In the genomic region with DNA sequence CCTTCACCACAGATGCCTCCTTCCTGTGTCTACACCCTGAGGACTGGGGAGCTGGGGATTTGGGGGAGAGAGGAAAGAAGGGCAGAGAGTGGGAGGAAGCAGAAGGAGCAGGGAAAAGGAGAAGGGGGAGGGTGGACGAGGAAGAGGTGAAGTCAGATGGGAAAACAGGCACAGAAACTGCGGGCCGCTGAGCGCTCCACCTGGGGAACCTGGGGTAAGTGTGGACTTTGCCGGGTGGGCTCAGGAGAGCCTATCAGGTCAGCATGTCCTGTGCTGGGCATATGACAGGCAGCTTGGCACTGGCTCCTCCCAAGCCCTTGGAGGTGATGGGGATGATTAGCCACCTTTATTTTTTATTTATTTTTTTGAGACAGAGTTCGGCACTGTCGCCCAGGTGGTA, we compare ENCODE assay signal across 17 cellular contexts.
DNase-seq lines count a peak whose midpoint lies in the region; ATAC-seq, FAIRE-seq and TF ChIP-seq lines count a peak whose summit lies in the region.
"Had no signal": no experiment of that assay in that cellular context is flagged by ENCODE, and none has a peak within 500 bp of the region (broad histone marks: within the 10 kb centered on the region; RNA-seq: fewer than 3 reads in every experiment).

No MANE protein-coding gene starts in this region.

- peaks cover 42% of the 10 kb centered on the region for H3K4me1 Mint-ChIP-seq in astrocyte (ENCODE audit: low read depth, unreplicated experiment)
- H3K4me1 Mint-ChIP-seq: naive thymus-derived CD4-positive, alpha-beta T cell had no signal

- TF ChIP-seq CTCF in astrocyte (IDR thresholded peaks at IDR 0.05; ENCODE audit: insufficient read depth, low read depth, low read length) (no peak), foreskin keratinocyte (conservative IDR thresholded peaks at IDR 0.05) (no peak), sigmoid colon (IDR thresholded peaks at IDR 0.05) (no peak)

- H3K4me2 ChIP-seq in astrocyte (ENCODE audit: low read length): no peak overlapping the region

- H3K36me3 ChIP-seq in ACC112 (ENCODE audit: insufficient read depth, low read length) (no peaks in the 10 kb centered on the region), astrocyte (ENCODE audit: insufficient read depth, low read length) (peaks cover 2% of the 10 kb centered on the region), sigmoid colon (no peaks in the 10 kb centered on the region)
- H3K36me3 ChIP-seq: colonic mucosa, tibial artery had no signal

- WGBS in sigmoid colon, 2 donors: 85 to 91% methylated on average over 7 of the region's 7 CpGs

- peaks cover 1% of the 10 kb centered on the region for H3K9me3 Mint-ChIP-seq in astrocyte (ENCODE audit: unreplicated experiment)
- H3K9me3 Mint-ChIP-seq: activated T-cell treated with anti-CD3 and anti-CD28 coated beads, Interleukin-2, amount 50 U/mL, for 4 hours; naive thymus-derived CD4-positive, alpha-beta T cell had no signal

- H3K4me3 ChIP-seq in ACC112 (ENCODE audit: low read depth, low read length) (no peak overlapping the region), astrocyte (ENCODE audit: insufficient read depth, low read depth, low read length) (no peak overlapping the region), sigmoid colon (no peak overlapping the region)
- H3K4me3 ChIP-seq: colonic mucosa, K562, tibial artery had no signal

- H3K27ac ChIP-seq in ACC112 (ENCODE audit: low read depth, low read length) (peak overlapping the region; percentile 88; the same call in 1 of the 2 replicates), astrocyte (ENCODE audit: low read depth, low read length) (peak overlapping the region; percentile 11), foreskin keratinocyte (peak overlapping the region; percentile 72), sigmoid colon (peak overlapping the region in 2 of 4 donors; percentile 27 to 31)
- H3K27ac ChIP-seq: colonic mucosa, HL-60, tibial artery had no signal

- no peaks in the 10 kb centered on the region for H3K27me3 Mint-ChIP-seq in astrocyte (ENCODE audit: low read depth, unreplicated experiment)
- H3K27me3 Mint-ChIP-seq: naive thymus-derived CD4-positive, alpha-beta T cell had no signal

- DNase-seq in astrocyte (ENCODE audit: low read depth) (no peak), foreskin keratinocyte (peak; percentile 45 to 60), sigmoid colon (peak; percentile 39), erythroblast (lab: John Stamatoyannopoulos, UW) (no peak), NCI-H128 (lab: John Stamatoyannopoulos, UW; ENCODE audit: unreplicated experiment) (no peak), globus pallidus (ENCODE audit: low spot score) (no peak)
- DNase-seq: activated CD4-positive, alpha-beta T cell treated with anti-CD3 and anti-CD28 coated beads, Interleukin-2, amount 50 U/mL, for 4 hours; activated T-cell treated with anti-CD3 and anti-CD28 coated beads, Interleukin-2, amount 50 U/mL, for 4 hours; colonic mucosa; naive thymus-derived CD4-positive, alpha-beta T cell; NCI-H748 treated with DMSO at 0.1 percent for 48 hours had no signal

- peak; percentile 29 for ATAC-seq in foreskin keratinocyte
- no peak for ATAC-seq in HG03025 (IDR thresholded peaks at IDR 0.05; ENCODE audit: low FRiP score, unreplicated experiment)
- ATAC-seq: activated T-cell treated with anti-CD3 and anti-CD28 coated beads, Interleukin-2, amount 50 U/mL, for 4 hours; K562; naive thymus-derived CD4-positive, alpha-beta T cell; Panc1 had no signal

- FAIRE-seq in astrocyte (lab: Jason Lieb, UNC): no peak
- FAIRE-seq: K562 had no signal

- intact Hi-C loops in sigmoid colon (cut with DNase I): no loop called here

- H3K4me3 Mint-ChIP-seq in astrocyte (ENCODE audit: unreplicated experiment): no peak overlapping the region
- H3K4me3 Mint-ChIP-seq: activated T-cell treated with anti-CD3 and anti-CD28 coated beads, Interleukin-2, amount 50 U/mL, for 4 hours; naive thymus-derived CD4-positive, alpha-beta T cell had no signal

- H3K9ac ChIP-seq in astrocyte (ENCODE audit: low read length): peak overlapping the region; percentile 13

- peak overlapping the region; percentile 51 for H3K27ac Mint-ChIP-seq in astrocyte (ENCODE audit: unreplicated experiment)
- H3K27ac Mint-ChIP-seq: naive thymus-derived CD4-positive, alpha-beta T cell had no signal

- H2AFZ ChIP-seq in ACC112 (ENCODE audit: low read length, unreplicated experiment) (no peak overlapping the region), astrocyte (ENCODE audit: low read depth, low read length) (peak overlapping the region; percentile 9)

- no peak for TF ChIP-seq POLR2A in sigmoid colon (IDR thresholded peaks at IDR 0.05)
- no peak for TF ChIP-seq POLR2A in erythroblast (IDR thresholded peaks at IDR 0.05; ENCODE audit: low read length)

- no peaks in the 10 kb centered on the region for H3K9me3 ChIP-seq in astrocyte (ENCODE audit: insufficient read depth, low read depth, low read length)
- H3K9me3 ChIP-seq in sigmoid colon: no peaks in the 10 kb centered on the region
- H3K9me3 ChIP-seq: colonic mucosa, tibial artery had no signal

- H4K20me1 ChIP-seq in astrocyte (ENCODE audit: insufficient read depth, low read length): no peaks in the 10 kb centered on the region

- H3K4me1 ChIP-seq in ACC112 (ENCODE audit: control insufficient read depth, insufficient read depth, low read length, unreplicated experiment): peaks cover 73% of the 10 kb centered on the region
- peaks cover 66% of the 10 kb centered on the region for H3K4me1 ChIP-seq in astrocyte (ENCODE audit: insufficient read depth, low read length)
- peaks cover 31% of the 10 kb centered on the region for H3K4me1 ChIP-seq in foreskin keratinocyte
- peaks cover 0 to 18% (median 10%) of the 10 kb centered on the region in 4 donors for H3K4me1 ChIP-seq in sigmoid colon
- H3K4me1 ChIP-seq: colonic mucosa had no signal

- H3K27me3 ChIP-seq in ACC112 (ENCODE audit: insufficient read depth, low read length) (no peaks in the 10 kb centered on the region), astrocyte (ENCODE audit: insufficient read depth, low read length) (no peaks in the 10 kb centered on the region), foreskin keratinocyte (no peaks in the 10 kb centered on the region), sigmoid colon (no peaks in the 10 kb centered on the region)
- H3K27me3 ChIP-seq: colonic mucosa, tibial artery had no signal

- TF ChIP-seq EP300 in sigmoid colon (IDR thresholded peaks at IDR 0.05): no peak

- H3K36me3 Mint-ChIP-seq in astrocyte (ENCODE audit: low read depth, unreplicated experiment): peaks cover 4% of the 10 kb centered on the region
- H3K36me3 Mint-ChIP-seq: naive thymus-derived CD4-positive, alpha-beta T cell had no signal

- H3K79me2 ChIP-seq in ACC112 (ENCODE audit: control insufficient read depth, insufficient read depth, low read length, unreplicated experiment) (no peaks in the 10 kb centered on the region), astrocyte (ENCODE audit: insufficient read depth, low read length) (peaks cover 33% of the 10 kb centered on the region)

Comparison
In these comparisons a context has a peak if more than half of its experiments do, and no peak if none do; other contexts are left out.
1. DNase-seq: peak in foreskin keratinocyte (2 of 2) and sigmoid colon (single experiment); none in astrocyte (single experiment), erythroblast (0 of 2), NCI-H128 (single experiment) and globus pallidus (single experiment).